Comparison of ENCODE assay signal across 19 cellular contexts in genomic region chr5:176427971-176428370, GRCh38. TPM values are rescaled to one million over a fixed set of nuclear protein-coding genes. Genes with fewer than 3 reads are reported as not detected.
DNase-seq lines count a peak whose midpoint lies in the region; ATAC-seq, FAIRE-seq and TF ChIP-seq lines count a peak whose summit lies in the region.
"Had no signal": no experiment of that assay in that cellular context is flagged by ENCODE, and none has a peak within 500 bp of the region (broad histone marks: within the 10 kb centered on the region; RNA-seq: fewer than 3 reads in every experiment).

No MANE protein-coding gene starts in this region.

- H3K27ac ChIP-seq in A549: peak overlapping the region; percentile 33 to 62; a peak in 3 of 6 replicates
- H3K27ac ChIP-seq in RWPE2 (ENCODE audit: poor library complexity, severe bottlenecking): peak overlapping the region; percentile 27
- H3K27ac ChIP-seq in hepatocyte: no peak overlapping the region
- H3K27ac ChIP-seq: C4-2B, cardiac muscle cell, upper lobe of left lung had no signal

- WGBS in A549 (ENCODE audit: missing lambda C conversion rate): 62% methylated on average over 4 of the region's 4 CpGs
- WGBS in hepatocyte (ENCODE audit: low lambda C conversion rate, missing lambda C conversion rate): 93% methylated on average over 4 of the region's 4 CpGs

- H3K36me3 ChIP-seq in RWPE2 (ENCODE audit: low read depth): no peaks in the 10 kb centered on the region
- no peaks in the 10 kb centered on the region for H3K36me3 ChIP-seq in hepatocyte (replicated peaks; ENCODE audit: insufficient read depth, low read depth)
- H3K36me3 ChIP-seq: cardiac muscle cell, upper lobe of left lung had no signal

- H3K9me3 ChIP-seq in A549 (no peaks in the 10 kb centered on the region), RWPE2 (ENCODE audit: severe bottlenecking) (no peaks in the 10 kb centered on the region), hepatocyte (ENCODE audit: low read depth) (no peaks in the 10 kb centered on the region)
- H3K9me3 ChIP-seq: upper lobe of left lung had no signal

- H3K79me2 ChIP-seq in hepatocyte: no peaks in the 10 kb centered on the region

- H3K4me1 ChIP-seq in A549 (peaks cover 12% of the 10 kb centered on the region; the same call in 2 of the 3 replicates), RWPE2 (ENCODE audit: insufficient read depth, poor library complexity, severe bottlenecking) (peaks cover 8% of the 10 kb centered on the region), hepatocyte (ENCODE audit: insufficient read depth) (peaks cover 4% of the 10 kb centered on the region)
- H3K4me1 ChIP-seq: upper lobe of left lung had no signal

- no peak for TF ChIP-seq POLR2A in A549 (IDR thresholded peaks at IDR 0.05; ENCODE audit: low read length)

- CTCF ChIA-PET in A549 (lab: Yijun Ruan, JAX): interaction anchor here (2.5 to 3.0 kb wide), 2 partner anchors 11 to 20 kb away, joined by 16 to 19 read pairs; partner anchors contain the start of genes CLTB and FAF2

- H3K9me2 ChIP-seq in hepatocyte (replicated peaks; ENCODE audit: insufficient read depth): no peaks in the 10 kb centered on the region

- no peaks in the 10 kb centered on the region for H4K20me1 ChIP-seq in hepatocyte (ENCODE audit: insufficient read depth, poor library complexity, severe bottlenecking)

- H2AFZ ChIP-seq in hepatocyte: no peak overlapping the region

- DNase-seq in A549 (ENCODE audit: low read depth in 1 of 2, low spot score in 1 of 2) (peak in 1 of 2 experiments; percentile 61), LHCN-M2 (ENCODE audit: low read depth) (peak; percentile 31), RWPE2 (ENCODE audit: low spot score) (no peak), fibroblast of the aortic adventitia (ENCODE audit: low read depth) (peak; percentile 28), hepatocyte (ENCODE audit: low spot score) (no peak), amniotic stem cell (lab: John Stamatoyannopoulos, UW) (no peak)
- DNase-seq: ACHN; activated CD8-positive, alpha-beta T cell treated with anti-CD3 and anti-CD28 coated beads for 36 hours; NCI-H1694; NCI-H2171; NCI-H524 treated with DMSO at 0.1 percent for 48 hours; Right ventricle myocardium superior; upper lobe of left lung had no signal

- FAIRE-seq in A549 (lab: Jason Lieb, UNC): no peak
- FAIRE-seq: endometrium had no signal

- no peak for TF ChIP-seq RAD21 in A549 (conservative IDR thresholded peaks at IDR 0.05 in 1 of 2, IDR thresholded peaks at IDR 0.05 in 1 of 2)

- no peak for TF ChIP-seq EP300 in A549 (IDR thresholded peaks at IDR 0.05)

- POLR2A ChIA-PET in A549 (lab: Yijun Ruan, JAX): no interaction called here

- no peak for TF ChIP-seq CTCF in A549 (IDR thresholded peaks at IDR 0.05)
- no peak for TF ChIP-seq CTCF in RWPE2 (IDR thresholded peaks at IDR 0.05; ENCODE audit: poor library complexity, severe bottlenecking)
- TF ChIP-seq CTCF in fibroblast of the aortic adventitia (IDR thresholded peaks at IDR 0.05; ENCODE audit: insufficient read depth, low read length): no peak
- no peak for TF ChIP-seq CTCF in hepatocyte (IDR thresholded peaks at IDR 0.05; ENCODE audit: poor library complexity)

- H3K4me2 ChIP-seq in A549: peak overlapping the region; percentile 49
- no peak overlapping the region for H3K4me2 ChIP-seq in hepatocyte

- no peak overlapping the region for H3K4me3 ChIP-seq in A549
- H3K4me3 ChIP-seq in RWPE2 (ENCODE audit: severe bottlenecking): no peak overlapping the region
- H3K4me3 ChIP-seq in fibroblast of the aortic adventitia (ENCODE audit: low read depth, low read length): no peak overlapping the region
- H3K4me3 ChIP-seq in hepatocyte: no peak overlapping the region
- H3K4me3 ChIP-seq: cardiac muscle cell, upper lobe of left lung had no signal

- H3K27me3 ChIP-seq in RWPE2 (ENCODE audit: insufficient read depth, poor library complexity, severe bottlenecking) (no peaks in the 10 kb centered on the region), hepatocyte (no peaks in the 10 kb centered on the region)
- H3K27me3 ChIP-seq: cardiac muscle cell, upper lobe of left lung had no signal

- no peak for ATAC-seq in A549
- peak; percentile 48; the same call in 1 of the 3 replicates for ATAC-seq in RWPE2 (ENCODE audit: low read depth)
- ATAC-seq in GM19395 (IDR thresholded peaks at IDR 0.05; ENCODE audit: unreplicated experiment): no peak
- no peak for ATAC-seq in GM21367 (IDR thresholded peaks at IDR 0.05; ENCODE audit: unreplicated experiment)
- ATAC-seq: activated CD4-positive, CD25-positive, alpha-beta regulatory T cell treated with anti-CD3 and anti-CD28 coated beads, Interleukin-2, amount 50 U/mL, for 24 hours; activated CD8-positive, alpha-beta T cell treated with anti-CD3 and anti-CD28 coated beads for 36 hours had no signal

TF ChIP-seq in A549, 52 proteins besides CTCF, POLR2A, EP300 and RAD21:
- TF ChIP-seq ZNF302 (CRISPR knock-in tag; IDR thresholded peaks at IDR 0.05): no peak

RNA-seq across cellular contexts. Expression of gene CLTB, which starts 11.6 kb away (rescaled TPM):
- polyA plus RNA-seq in A549 (2011; rRNA removed) (30.9 and 47.4 TPM in 2 replicates), A549 (2017; fragmentation: RNase III; extraction: RNeasy Plus Mini Kit Qiagen cat#74134 plus additional on column Dnase treatment) (42.2 to 49.8 TPM (median 44.1 TPM) in 3 replicates), hepatocyte (284 and 289 TPM in 2 replicates)
- 90.4 and 94.8 TPM in 2 replicates for polyA plus RNA-seq in A549 (2012; cell fraction: cytosol; rRNA removed)
- 70.3 and 77.1 TPM in 2 replicates for polyA plus RNA-seq in A549 (2012; cell fraction: nucleus; rRNA removed)
- 17.0 and 19.8 TPM in 2 replicates for polyA minus RNA-seq in A549 (2011; rRNA and poly(A)+ RNA removed)
- total RNA-seq in LHCN-M2 (2014; rRNA removed) (138 and 149 TPM in 2 replicates), fibroblast of the aortic adventitia (ENCODE audit: low replicate concordance) (49.3 and 76.5 TPM in 2 replicates), hepatocyte (131 and 139 TPM in 2 replicates)
- polyA plus RNA-seq in LHCN-M2 (2012): 235 TPM

RNA-seq across cellular contexts. Expression of gene FAF2, which starts 20.2 kb away (rescaled TPM):
- 90.3 and 90.6 TPM in 2 replicates for polyA plus RNA-seq in A549 (2011; rRNA removed)
- 19.1 and 24.3 TPM in 2 replicates for polyA plus RNA-seq in A549 (2012; cell fraction: cytosol; rRNA removed)
- polyA plus RNA-seq in A549 (2012; cell fraction: nucleus; rRNA removed): 19.7 and 28.6 TPM in 2 replicates
- 42.4 to 43.6 TPM (median 42.5 TPM) in 3 replicates for polyA plus RNA-seq in A549 (2017; fragmentation: RNase III; extraction: RNeasy Plus Mini Kit Qiagen cat#74134 plus additional on column Dnase treatment)
- polyA minus RNA-seq in A549 (2011; rRNA and poly(A)+ RNA removed): 69.9 and 76.2 TPM in 2 replicates
- total RNA-seq in LHCN-M2 (2014; rRNA removed): 37.9 and 42.4 TPM in 2 replicates
- polyA plus RNA-seq in LHCN-M2 (2012): 22.4 TPM
- 42.3 and 45.3 TPM in 2 replicates for total RNA-seq in fibroblast of the aortic adventitia (ENCODE audit: low replicate concordance)
- total RNA-seq in hepatocyte: 63.1 and 66.4 TPM in 2 replicates
- 43.0 and 47.3 TPM in 2 replicates for polyA plus RNA-seq in hepatocyte

RNA-seq across cellular contexts. Expression of gene HIGD2A, which starts 39.4 kb away (rescaled TPM):
- polyA plus RNA-seq in A549 (2011; rRNA removed): 102 and 114 TPM in 2 replicates
- polyA plus RNA-seq in A549 (2012; cell fraction: cytosol; rRNA removed): 284 and 313 TPM in 2 replicates
- 167 and 175 TPM in 2 replicates for polyA plus RNA-seq in A549 (2012; cell fraction: nucleus; rRNA removed)
- 194 to 205 TPM (median 197 TPM) in 3 replicates for polyA plus RNA-seq in A549 (2017; fragmentation: RNase III; extraction: RNeasy Plus Mini Kit Qiagen cat#74134 plus additional on column Dnase treatment)
- 69.8 and 87.4 TPM in 2 replicates for polyA minus RNA-seq in A549 (2011; rRNA and poly(A)+ RNA removed)
- 85.1 and 102 TPM in 2 replicates for total RNA-seq in LHCN-M2 (2014; rRNA removed)
- polyA plus RNA-seq in LHCN-M2 (2012): 208 TPM
- 23.2 and 51.9 TPM in 2 replicates for total RNA-seq in fibroblast of the aortic adventitia (ENCODE audit: low replicate concordance)
- total RNA-seq in hepatocyte: 109 and 161 TPM in 2 replicates
- 222 and 224 TPM in 2 replicates for polyA plus RNA-seq in hepatocyte

RNA-seq across cellular contexts. Expression of gene NOP16, which starts 39.6 kb away (rescaled TPM):
- polyA plus RNA-seq in A549 (2011; rRNA removed) (77.5 and 90.7 TPM in 2 replicates), A549 (2017; fragmentation: RNase III; extraction: RNeasy Plus Mini Kit Qiagen cat#74134 plus additional on column Dnase treatment) (106 to 139 TPM (median 127 TPM) in 3 replicates), hepatocyte (64.0 and 82.3 TPM in 2 replicates)
- polyA plus RNA-seq in A549 (2012; cell fraction: cytosol; rRNA removed): 135 and 187 TPM in 2 replicates
- 111 and 119 TPM in 2 replicates for polyA plus RNA-seq in A549 (2012; cell fraction: nucleus; rRNA removed)
- 33.9 and 41.9 TPM in 2 replicates for polyA minus RNA-seq in A549 (2011; rRNA and poly(A)+ RNA removed)
- total RNA-seq in LHCN-M2 (2014; rRNA removed) (21.7 and 28.1 TPM in 2 replicates), fibroblast of the aortic adventitia (ENCODE audit: low replicate concordance) (17.0 and 44.2 TPM in 2 replicates), hepatocyte (22.9 and 25.6 TPM in 2 replicates)
- 44.6 TPM for polyA plus RNA-seq in LHCN-M2 (2012)

Comparison
In these comparisons a context has a peak if more than half of its experiments do, and no peak if none do; other contexts are left out.
1. DNase-seq: peak in LHCN-M2 (single experiment) and fibroblast of the aortic adventitia (single experiment); none in RWPE2 (single experiment), hepatocyte (single experiment) and amniotic stem cell (single experiment).